In the genomic region with DNA sequence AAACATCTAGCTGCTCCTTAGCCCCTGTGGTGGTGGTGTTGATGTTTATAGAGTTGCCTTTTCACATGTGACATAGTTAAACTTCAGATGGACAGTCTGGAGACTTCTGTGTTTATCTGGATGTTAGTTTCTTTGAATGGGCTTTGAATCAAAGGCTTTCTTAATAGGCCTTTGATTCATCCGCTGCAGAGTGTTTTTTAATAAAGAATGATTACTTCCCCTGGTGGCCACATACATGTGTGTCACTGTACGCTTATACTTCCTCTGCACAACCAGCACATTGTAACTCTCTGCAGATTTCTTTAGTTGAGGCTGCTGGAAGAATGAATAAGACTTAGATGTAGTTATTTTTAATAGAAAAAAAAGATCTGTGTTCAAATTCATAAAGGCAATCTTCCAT, we compare ENCODE assay signal across 24 cellular contexts.
DNase-seq lines count a peak whose midpoint lies in the region; ATAC-seq and TF ChIP-seq lines count a peak whose summit lies in the region.
"Had no signal": no experiment of that assay in that cellular context is flagged by ENCODE, and none has a peak within 500 bp of the region (broad histone marks: within the 10 kb centered on the region; RNA-seq: fewer than 3 reads in every experiment).

No MANE protein-coding gene starts in this region.

- H3K27ac Mint-ChIP-seq in neural crest cell (ENCODE audit: unreplicated experiment): no peak overlapping the region
- H3K27ac Mint-ChIP-seq: activated CD4-positive, alpha-beta memory T cell treated with anti-CD3 and anti-CD28 coated beads, Interleukin-2, amount 10 ng/mL, durations not matched to agents 7 days and 5 days; activated naive CD8-positive, alpha-beta T cell treated with anti-CD3 and anti-CD28 coated beads, Interleukin-2, amount 10 ng/mL, durations not matched to agents 7 days and 5 days; activated T-helper 1 cell treated with anti-CD3 and anti-CD28 coated beads, Interleukin-12 subunit alpha, Interleukin-12 subunit beta, Interleukin-2, Interleukin-4 antibody, amounts not matched to agents 30 ng/mL and 10 ng/mL and 1 ng/mL, durations not matched to agents 14 hours and 24 hours and 36 hours; CD14-positive monocyte; HFFc6; naive thymus-derived CD4-positive, alpha-beta T cell; T-cell; WTC11 had no signal

- DNase-seq in DMS 273 (lab: John Stamatoyannopoulos, UW; ENCODE audit: unreplicated experiment): peak; percentile 25
- no peak for DNase-seq in DMS 273 treated with DMSO at 0.1 percent for 48 hours (lab: John Stamatoyannopoulos, UW)
- DNase-seq in Jurkat, Clone E6-1 (ENCODE audit: low read depth, low spot score): peak; percentile 16
- no peak for DNase-seq in neural crest cell (ENCODE audit: low read depth, low spot score)
- no peak for DNase-seq in posterior cingulate gyrus
- no peak for DNase-seq in stimulated activated CD4-positive, alpha-beta T cell treated with anti-CD3 and anti-CD28 coated beads, Interleukin-2, amount 100 ng/mL, for 48 hours
- DNase-seq: 8988T; activated CD4-positive, alpha-beta memory T cell treated with anti-CD3 and anti-CD28 coated beads, Interleukin-2, amount 10 ng/mL, durations not matched to agents 7 days and 5 days; activated naive CD8-positive, alpha-beta T cell treated with anti-CD3 and anti-CD28 coated beads, Interleukin-2, amount 10 ng/mL, durations not matched to agents 7 days and 5 days; dermis blood vessel endothelial cell; erythroblast; HFFc6; naive thymus-derived CD4-positive, alpha-beta T cell; NCI-H187 treated with DMSO at 0.1 percent for 48 hours; NCI-H774; psoas muscle; spleen; T-cell had no signal

- TF ChIP-seq CTCF in VCaP (conservative IDR thresholded peaks at IDR 0.05) (peak; percentile 82), neural crest cell (conservative IDR thresholded peaks at IDR 0.05) (peak; percentile 48)

- no peak overlapping the region for H3K4me3 Mint-ChIP-seq in neural crest cell
- H3K4me3 Mint-ChIP-seq: activated CD4-positive, alpha-beta memory T cell treated with anti-CD3 and anti-CD28 coated beads, Interleukin-2, amount 10 ng/mL, durations not matched to agents 7 days and 5 days; activated naive CD8-positive, alpha-beta T cell treated with anti-CD3 and anti-CD28 coated beads, Interleukin-2, amount 10 ng/mL, durations not matched to agents 7 days and 5 days; activated T-helper 1 cell treated with anti-CD3 and anti-CD28 coated beads, Interleukin-12 subunit alpha, Interleukin-12 subunit beta, Interleukin-2, Interleukin-4 antibody, amounts not matched to agents 30 ng/mL and 10 ng/mL and 1 ng/mL, durations not matched to agents 14 hours and 24 hours and 36 hours; CD14-positive monocyte; HFFc6; naive thymus-derived CD4-positive, alpha-beta T cell; T-cell; WTC11 had no signal

- intact Hi-C loops in posterior cingulate gyrus (cut with DNase I): no loop called here

- H3K9me3 Mint-ChIP-seq in neural crest cell: no peaks in the 10 kb centered on the region
- H3K9me3 Mint-ChIP-seq: activated CD4-positive, alpha-beta memory T cell treated with anti-CD3 and anti-CD28 coated beads, Interleukin-2, amount 10 ng/mL, durations not matched to agents 7 days and 5 days; activated naive CD8-positive, alpha-beta T cell treated with anti-CD3 and anti-CD28 coated beads, Interleukin-2, amount 10 ng/mL, durations not matched to agents 7 days and 5 days; activated T-helper 1 cell treated with anti-CD3 and anti-CD28 coated beads, Interleukin-12 subunit alpha, Interleukin-12 subunit beta, Interleukin-2, Interleukin-4 antibody, amounts not matched to agents 30 ng/mL and 10 ng/mL and 1 ng/mL, durations not matched to agents 14 hours and 24 hours and 36 hours; T-cell; WTC11 had no signal

- H3K4me1 Mint-ChIP-seq in neural crest cell: no peaks in the 10 kb centered on the region
- H3K4me1 Mint-ChIP-seq: activated CD4-positive, alpha-beta memory T cell treated with anti-CD3 and anti-CD28 coated beads, Interleukin-2, amount 10 ng/mL, durations not matched to agents 7 days and 5 days; CD14-positive monocyte; T-cell; WTC11 had no signal

- H3K36me3 Mint-ChIP-seq in neural crest cell (ENCODE audit: low read depth): no peaks in the 10 kb centered on the region
- H3K36me3 Mint-ChIP-seq: activated naive CD8-positive, alpha-beta T cell treated with anti-CD3 and anti-CD28 coated beads, Interleukin-2, amount 10 ng/mL, durations not matched to agents 7 days and 5 days; CD14-positive monocyte; naive thymus-derived CD4-positive, alpha-beta T cell; T-cell; WTC11 had no signal

- H3K27me3 Mint-ChIP-seq in neural crest cell (ENCODE audit: low read depth): peaks cover 2% of the 10 kb centered on the region

- H3K4me3 ChIP-seq in Jurkat, Clone E6-1 (ENCODE audit: low read length): no peak overlapping the region
- H3K4me3 ChIP-seq: lung, psoas muscle, spleen had no signal

- no peak overlapping the region for H3K27ac ChIP-seq in VCaP
- H3K27ac ChIP-seq: psoas muscle, spleen had no signal

- no peak for ATAC-seq in HG02840 (IDR thresholded peaks at IDR 0.05; ENCODE audit: low FRiP score, unreplicated experiment)
- ATAC-seq: naive thymus-derived CD4-positive, alpha-beta T cell; psoas muscle; T-cell; WTC11 had no signal

Comparison
In these comparisons a context has a peak if more than half of its experiments do, and no peak if none do; other contexts are left out.
1. DNase-seq: peak in DMS 273 (single experiment) and Jurkat, Clone E6-1 (single experiment); none in DMS 273 treated with DMSO at 0.1 percent for 48 hours (single experiment), neural crest cell (single experiment), posterior cingulate gyrus (0 of 10) and stimulated activated CD4-positive, alpha-beta T cell treated with anti-CD3 and anti-CD28 coated beads, Interleukin-2, amount 100 ng/mL, for 48 hours (0 of 2).